ENCODE assay signal across 8 cellular contexts in genomic region chr9:136400038-136400834, GRCh38. TPM values are rescaled to one million over a fixed set of nuclear protein-coding genes. Genes with fewer than 3 reads are reported as not detected.
DNase-seq lines count a peak whose midpoint lies in the region; ATAC-seq and TF ChIP-seq lines count a peak whose summit lies in the region.

Gene SNAPC4, minus strand, starts transcription at chr9:136400170. Its CDS starts 1,742 bp downstream, at chr9:136398428.

- no peaks in the 10 kb centered on the region for H3K27me3 ChIP-seq in CD8-positive, alpha-beta T cell (ENCODE audit: insufficient read depth, low read length)
- no peaks in the 10 kb centered on the region for H3K27me3 ChIP-seq in OCI-LY3 (ENCODE audit: low read depth, low read length)

- peak within 1 kb of the TSS; percentile 66 for H3K4me3 ChIP-seq in CD8-positive, alpha-beta T cell (ENCODE audit: low read depth, low read length)
- H3K4me3 ChIP-seq in OCI-LY3 (ENCODE audit: low read length) (peak within 1 kb of the TSS; percentile 92), epithelial cell of proximal tubule (ENCODE audit: low read depth, low read length) (peak within 1 kb of the TSS; percentile 96), mucosa of descending colon (peak within 1 kb of the TSS; percentile 81)

- ATAC-seq in CD8-positive, alpha-beta T cell: peak; percentile 70
- ATAC-seq in GM19467 (IDR thresholded peaks at IDR 0.05; ENCODE audit: unreplicated experiment) (peak; percentile 74), mucosa of descending colon (peak; percentile 94)

- peaks cover 49% of the 10 kb centered on the region for H3K4me1 ChIP-seq in CD8-positive, alpha-beta T cell (ENCODE audit: insufficient read depth, low read length)
- peaks cover 38% of the 10 kb centered on the region for H3K4me1 ChIP-seq in OCI-LY3 (ENCODE audit: low read length)
- peaks cover 26% of the 10 kb centered on the region for H3K4me1 ChIP-seq in mucosa of descending colon (ENCODE audit: low read depth)

- peak; percentile 93 for TF ChIP-seq CTCF in CD8-positive, alpha-beta T cell (IDR thresholded peaks at IDR 0.05)
- TF ChIP-seq CTCF in OCI-LY3 (IDR thresholded peaks at IDR 0.05; ENCODE audit: low read depth, low read length): peak; percentile 82
- TF ChIP-seq CTCF in epithelial cell of proximal tubule (conservative IDR thresholded peaks at IDR 0.05; ENCODE audit: low read depth, low read length): peak; percentile 76
- peak; percentile 99 for TF ChIP-seq CTCF in mucosa of descending colon (IDR thresholded peaks at IDR 0.05)

- DNase-seq in CD8-positive, alpha-beta T cell: peak; percentile 69 to 92 (median 85)
- DNase-seq in HUDEP-2 (lab: John Stamatoyannopoulos, UW; ENCODE audit: unreplicated experiment in 76 of 76): peak in 73 of 76 experiments; percentile 4 to 85 (median 70)
- DNase-seq in activated CD8-positive, alpha-beta memory T cell treated with anti-CD3 and anti-CD28 coated beads, Interleukin-2, amount 50 U/mL, for 48 hours: peak; percentile 96
- no peak for DNase-seq in epithelial cell of proximal tubule (ENCODE audit: low read depth)
- DNase-seq in mucosa of descending colon: peak; percentile 87 to 93 (median 92)
- DNase-seq in stimulated activated CD8-positive, alpha-beta memory T cell treated with anti-CD3 and anti-CD28 coated beads, Interleukin-2, amount 100 ng/mL, for 48 hours (ENCODE audit: low read depth in 2 of 2): peak; percentile 80 to 84

- H3K36me3 Mint-ChIP-seq in CD8-positive, alpha-beta T cell: peaks cover 32% of the 10 kb centered on the region

- CTCF ChIA-PET in CD8-positive, alpha-beta T cell (lab: Charles Lee): interaction anchor here (0.6 to 2.2 kb wide), 10 partner anchors 9 to 58 kb away, joined by 3 to 8 read pairs (median 4); partner anchors contain the start of genes DNLZ, ENTR1 and PMPCA

- intact Hi-C loops in CD8-positive, alpha-beta T cell (cut with DNase I, micrococcal nuclease): loop anchor here (1.0 to 5.0 kb wide), 6 partner anchors 10 to 438 kb away; partner anchors contain the start of genes DNLZ (in 2 of the 2), ENTR1 (in 2 of the 2), INPP5E (in 2 of the 2) and PMPCA (in 2 of the 2)
- intact Hi-C loops in mucosa of descending colon (cut with DNase I, micrococcal nuclease): no loop called here

- peaks cover 40% of the 10 kb centered on the region for H3K4me1 Mint-ChIP-seq in CD8-positive, alpha-beta T cell (ENCODE audit: low read depth)

- H3K4me2 ChIP-seq in OCI-LY3 (ENCODE audit: low read length): peak within 1 kb of the TSS; percentile 94

- POLR2A ChIA-PET in CD8-positive, alpha-beta T cell (lab: Charles Lee): interaction anchor here (0.6 to 2.5 kb wide), 3 partner anchors 9 to 14 kb away, joined by 3 to 8 read pairs (median 3); no protein-coding TSS in a partner anchor

- H3K79me2 ChIP-seq in OCI-LY3 (ENCODE audit: low read length): peaks cover 58% of the 10 kb centered on the region

- H4K20me1 ChIP-seq in OCI-LY3 (ENCODE audit: insufficient read depth, low read length): peaks cover 13% of the 10 kb centered on the region

- no peaks in the 10 kb centered on the region for H3K9me3 ChIP-seq in CD8-positive, alpha-beta T cell (ENCODE audit: low read length)
- H3K9me3 ChIP-seq in OCI-LY3 (ENCODE audit: insufficient read depth, low read length): no peaks in the 10 kb centered on the region
- H3K9me3 ChIP-seq in mucosa of descending colon: no peaks in the 10 kb centered on the region

- H3K4me3 Mint-ChIP-seq in CD8-positive, alpha-beta T cell: peak within 1 kb of the TSS; percentile 85

- no peaks in the 10 kb centered on the region for H3K9me3 Mint-ChIP-seq in CD8-positive, alpha-beta T cell

- peak within 1 kb of the TSS; percentile 67 for H3K27ac Mint-ChIP-seq in CD8-positive, alpha-beta T cell

- no peak within 1 kb of the TSS for H3K27ac ChIP-seq in CD8-positive, alpha-beta T cell (ENCODE audit: low read depth, low read length)
- H3K27ac ChIP-seq in OCI-LY3 (ENCODE audit: low read length): peak within 1 kb of the TSS; percentile 61

- H3K27me3 Mint-ChIP-seq in CD8-positive, alpha-beta T cell (ENCODE audit: low read depth): no peaks in the 10 kb centered on the region

- peak within 1 kb of the TSS; percentile 86 for H3K9ac ChIP-seq in OCI-LY3 (ENCODE audit: low read length)

- peaks cover 21% of the 10 kb centered on the region for H3K36me3 ChIP-seq in CD8-positive, alpha-beta T cell (ENCODE audit: insufficient read depth, low read length)
- H3K36me3 ChIP-seq in OCI-LY3 (replicated peaks; ENCODE audit: low read depth, low read length) (peaks cover 48% of the 10 kb centered on the region), mucosa of descending colon (ENCODE audit: low read depth) (no peaks in the 10 kb centered on the region)

- no peak within 1 kb of the TSS; the same call in 1 of the 2 replicates for H2AFZ ChIP-seq in OCI-LY3 (ENCODE audit: low read depth, low read length)

RNA-seq across cellular contexts. Expression of gene SNAPC4, which starts in this region (rescaled TPM):
- 1 to 10 TPM; 6.7 TPM for total RNA-seq in CD8-positive, alpha-beta T cell
- total RNA-seq in epithelial cell of proximal tubule (15.0 and 22.4 TPM in 2 replicates), mucosa of descending colon (1 to 10 TPM; 7.4 to 7.6 (median 7.6) TPM)

Comparison
In these comparisons a context has a peak if more than half of its experiments do, and no peak if none do; other contexts are left out.
1. intact Hi-C loops: an anchor here in CD8-positive, alpha-beta T cell (1.0 to 5.0 kb wide); none called in mucosa of descending colon.